ENCODE assay signal across 9 cellular contexts in the genomic region with DNA sequence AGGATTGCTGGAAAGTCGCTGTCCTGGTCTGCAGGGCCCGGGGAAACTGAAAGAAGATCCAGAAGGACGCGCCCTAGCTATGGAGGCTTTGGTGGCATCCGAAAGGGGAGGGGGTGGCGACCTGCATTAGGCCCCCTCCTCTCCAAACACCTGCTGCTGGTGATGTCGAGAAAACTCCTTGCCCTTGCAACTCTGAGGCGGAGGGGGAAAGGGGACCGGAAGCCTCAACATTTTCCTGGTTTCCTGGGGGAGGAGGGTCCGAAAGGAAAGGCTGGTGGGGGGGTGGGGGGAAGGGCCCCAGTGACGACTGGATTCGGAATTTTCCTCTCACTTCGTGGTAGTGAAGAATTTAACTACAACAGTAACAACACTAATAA.
A peak's percentile ranks its signal among the peaks of the same experiment; 100 is the strongest.
DNase-seq lines count a peak whose midpoint lies in the region; ATAC-seq and TF ChIP-seq lines count a peak whose summit lies in the region.
"Had no signal": no experiment of that assay in that cellular context is flagged by ENCODE, and none has a peak within 500 bp of the region (broad histone marks: within the 10 kb centered on the region; RNA-seq: fewer than 3 reads in every experiment).

No MANE protein-coding gene starts in this region.

- peak overlapping the region; percentile 26 for H3K4me3 Mint-ChIP-seq in natural killer cell treated with Interleukin-12 subunit alpha and Interleukin-12 subunit beta and Interleukin-15 and Interleukin-18, amount 100 ng/mL, for 72 hours

- H3K27ac ChIP-seq in HUES48 (ENCODE audit: low read depth, low read length) = peak overlapping the region; percentile 59
- no peak overlapping the region for H3K27ac ChIP-seq in duodenal mucosa (ENCODE audit: low read depth, low read length)

- H3K36me3 Mint-ChIP-seq in natural killer cell treated with Interleukin-12 subunit alpha and Interleukin-12 subunit beta and Interleukin-15 and Interleukin-18, amount 100 ng/mL, for 72 hours = no peaks in the 10 kb centered on the region

- peaks cover 3 to 11% of the 10 kb centered on the region in 2 donors for H3K4me1 Mint-ChIP-seq in natural killer cell treated with Interleukin-12 subunit alpha and Interleukin-12 subunit beta and Interleukin-15 and Interleukin-18, amount 100 ng/mL, for 72 hours (ENCODE audit: low read depth in 2 of 2)

- H3K9me3 Mint-ChIP-seq in natural killer cell treated with Interleukin-12 subunit alpha and Interleukin-12 subunit beta and Interleukin-15 and Interleukin-18, amount 100 ng/mL, for 72 hours = no peaks in the 10 kb centered on the region

- H3K27ac Mint-ChIP-seq in natural killer cell treated with Interleukin-12 subunit alpha and Interleukin-12 subunit beta and Interleukin-15 and Interleukin-18, amount 100 ng/mL, for 72 hours = no peak overlapping the region

- peaks cover 12% of the 10 kb centered on the region for H3K4me1 ChIP-seq in HUES48 (ENCODE audit: control insufficient read depth, insufficient read depth, low read length)
- no peaks in the 10 kb centered on the region for H3K4me1 ChIP-seq in duodenal mucosa (ENCODE audit: control insufficient read depth in 1 of 2, insufficient read depth in 2 of 2, low read length in 2 of 2)

- H3K9me3 ChIP-seq in HUES48 (ENCODE audit: control insufficient read depth, insufficient read depth, low read length) (no peaks in the 10 kb centered on the region), duodenal mucosa (ENCODE audit: control insufficient read depth in 1 of 2, low read length in 2 of 2) (no peaks in the 10 kb centered on the region)

- H3K4me3 ChIP-seq in AG09309 (ENCODE audit: control insufficient read depth, low read depth, low read length) (peak overlapping the region; percentile 35), HUES48 (ENCODE audit: low read depth, low read length) (peak overlapping the region; percentile 74), duodenal mucosa (ENCODE audit: low read depth in 1 of 2, low read length in 2 of 2) (peak overlapping the region; percentile 55 to 59)

- H3K27me3 ChIP-seq in HUES48 (ENCODE audit: control insufficient read depth, insufficient read depth, low read length) (peaks cover 16% of the 10 kb centered on the region), duodenal mucosa (ENCODE audit: control insufficient read depth in 1 of 2, insufficient read depth in 2 of 2, low read length in 2 of 2) (peaks cover 19 to 35% of the 10 kb centered on the region in 2 donors)

- H3K36me3 ChIP-seq in HUES48 (ENCODE audit: control insufficient read depth, insufficient read depth, low read length) (no peaks in the 10 kb centered on the region), duodenal mucosa (ENCODE audit: control insufficient read depth in 1 of 2, insufficient read depth in 2 of 2, low read length in 2 of 2) (no peaks in the 10 kb centered on the region)

- DNase-seq in AG09309 (ENCODE audit: low read depth) (no peak), posterior cingulate gyrus (no peak), COLO829 (ENCODE audit: low spot score) (no peak)
- no peak for DNase-seq in natural killer cell treated with Interleukin-12 subunit alpha and Interleukin-12 subunit beta and Interleukin-15 and Interleukin-18, amount 100 ng/mL, for 72 hours (ENCODE audit: low spot score)
- DNase-seq in stimulated activated CD4-positive, alpha-beta T cell treated with anti-CD3 and anti-CD28 coated beads, Interleukin-4, amount 100 ng/mL, for 4 hours = no peak
- DNase-seq: NCI-H2227 treated with DMSO at 0.1 percent for 48 hours had no signal

- peaks cover 17 to 30% of the 10 kb centered on the region in 2 donors for H3K27me3 Mint-ChIP-seq in natural killer cell treated with Interleukin-12 subunit alpha and Interleukin-12 subunit beta and Interleukin-15 and Interleukin-18, amount 100 ng/mL, for 72 hours

- intact Hi-C loops in posterior cingulate gyrus (cut with DNase I) = no loop called here

- no peak overlapping the region; the same call in 1 of the 2 replicates for H3K9ac ChIP-seq in HUES48 (ENCODE audit: low read depth, low read length)
- H3K9ac ChIP-seq in duodenal mucosa (ENCODE audit: low read depth in 1 of 2, low read length in 2 of 2) = no peak overlapping the region

- ATAC-seq in natural killer cell treated with Interleukin-12 subunit alpha and Interleukin-12 subunit beta and Interleukin-15 and Interleukin-18, amount 100 ng/mL, for 72 hours = no peak
- no peak for ATAC-seq in GM21360 (IDR thresholded peaks at IDR 0.05; ENCODE audit: unreplicated experiment)

- no peak for TF ChIP-seq CTCF in AG09309 (IDR thresholded peaks at IDR 0.05; ENCODE audit: control insufficient read depth, insufficient read depth, low read depth, low read length, missing control alignments)
